ENCODE assay signal across 7 cellular contexts in the genomic region with DNA sequence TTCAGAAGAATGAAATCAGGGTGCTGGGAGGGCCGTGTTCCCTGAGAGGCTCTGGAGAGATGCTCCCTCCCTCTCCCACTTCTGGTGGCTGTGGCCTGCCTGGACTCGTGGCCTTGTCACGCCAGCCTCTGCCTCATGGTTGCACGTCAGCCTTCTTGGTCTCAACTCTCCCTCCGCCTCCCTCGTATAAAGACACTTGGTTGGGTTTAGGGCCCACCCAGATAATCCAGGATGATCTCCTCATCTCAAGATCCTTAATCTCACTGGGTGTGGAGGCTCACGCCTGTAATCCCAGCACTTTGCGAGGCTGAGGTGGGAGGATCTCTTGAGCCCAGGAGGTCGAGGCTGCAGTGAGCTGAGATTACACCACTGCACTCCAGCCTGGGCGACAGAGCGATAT. TPM values are rescaled to one million over a fixed set of nuclear protein-coding genes. Genes with fewer than 3 reads are reported as not detected.
DNase-seq lines count a peak whose midpoint lies in the region; ATAC-seq, FAIRE-seq and TF ChIP-seq lines count a peak whose summit lies in the region.
"Not testable (repeated sequence)": the region's sequence is repeated elsewhere in the genome, so short reads cannot be mapped to it uniquely, and the experiment has no call there.

No MANE protein-coding gene starts in this region.

- not testable (repeated sequence) for H3K4me1 Mint-ChIP-seq in glutamatergic neuron (ENCODE audit: low read depth, unreplicated experiment)

- H2BK5ac ChIP-seq in IMR-90 (ENCODE audit: low read depth, low read length, poor library complexity, severe bottlenecking); H1 (ENCODE audit: low read depth, low read length): not testable (repeated sequence)

- TF ChIP-seq CTCF in D721Med (IDR thresholded peaks at IDR 0.05; ENCODE audit: insufficient read depth, missing control alignments); IMR-90 (conservative IDR thresholded peaks at IDR 0.05; ENCODE audit: low read depth, low read length); WERI-Rb-1 (IDR thresholded peaks at IDR 0.05; ENCODE audit: low read depth, low read length); H1 (IDR thresholded peaks at IDR 0.05; ENCODE audit: control extremely low read depth in 1 of 3, insufficient read depth in 1 of 3, low read depth in 1 of 3, low read length in 3 of 3); glutamatergic neuron (IDR thresholded peaks at IDR 0.05; ENCODE audit: partially characterized antibody, unreplicated experiment); thyroid gland (IDR thresholded peaks at IDR 0.05): not testable (repeated sequence)

- not testable (repeated sequence) for H3K4me3 ChIP-seq in IMR-90 (ENCODE audit: insufficient read depth, low read depth, low read length); WERI-Rb-1 (ENCODE audit: low read depth, low read length); H1 (ENCODE audit: extremely low read depth in 1 of 4, insufficient read depth in 2 of 4, low read depth in 3 of 4, low read length in 4 of 4); thyroid gland (replicated peaks in 1 of 3)

- H3K23ac ChIP-seq in IMR-90 (ENCODE audit: low read depth, low read length); H1 (ENCODE audit: insufficient read length): not testable (repeated sequence)

- CTCF ChIA-PET in IMR-90 (lab: Yijun Ruan, JAX): not testable (repeated sequence)
- CTCF ChIA-PET in H1 (lab: Charles Lee; ENCODE audit: partially characterized antibody): interaction anchor here (1.0 kb wide), 1 partner anchor 98 kb away, joined by 4 read pairs; no protein-coding TSS in a partner anchor

- not testable (repeated sequence) for H3K56ac ChIP-seq in IMR-90 (ENCODE audit: extremely low read depth, insufficient read depth, low read length); H1 (replicated peaks; ENCODE audit: insufficient read length, low read depth, low read length)

- not testable (repeated sequence) for TF ChIP-seq RAD21 in IMR-90 (IDR thresholded peaks at IDR 0.05; ENCODE audit: low read length); H1 (IDR thresholded peaks at IDR 0.05 in 1 of 2, conservative IDR thresholded peaks at IDR 0.05 in 1 of 2; ENCODE audit: low read depth in 2 of 2, low read length in 2 of 2)

- H4K5ac ChIP-seq in IMR-90 (ENCODE audit: low read depth, low read length); H1 (ENCODE audit: insufficient read length, low read depth, low read length): not testable (repeated sequence)

- not testable (repeated sequence) for H3K27ac ChIP-seq in IMR-90 (ENCODE audit: insufficient read depth, low read length); WERI-Rb-1; H1 (ENCODE audit: low read depth, low read length)
- peak overlapping the region in 2 of 3 donors; percentile 39 to 80 for H3K27ac ChIP-seq in thyroid gland

- H3K79me2 ChIP-seq in H1 (ENCODE audit: control insufficient read depth in 1 of 2, insufficient read depth in 2 of 2, low read length in 2 of 2): not testable (repeated sequence)

- DNase-seq in D721Med (ENCODE audit: insufficient read length, low spot score): peak; percentile 60
- DNase-seq in IMR-90; H1 (ENCODE audit: low read depth in 1 of 2, low spot score in 2 of 2); glutamatergic neuron; thyroid gland: not testable (repeated sequence)
- DNase-seq in NCI-H82 treated with DMSO at 0.1 percent for 48 hours (lab: John Stamatoyannopoulos, UW; ENCODE audit: unreplicated experiment): peak; percentile 72
- peak; percentile 64 for DNase-seq in WERI-Rb-1

- not testable (repeated sequence) for H2BK15ac ChIP-seq in IMR-90 (ENCODE audit: low read depth, low read length)
- peak overlapping the region; percentile 88; the same call in 1 of the 2 replicates for H2BK15ac ChIP-seq in H1 (ENCODE audit: low read length)

- not testable (repeated sequence) for H4K91ac ChIP-seq in IMR-90 (ENCODE audit: insufficient read depth, low read depth, low read length); H1 (replicated peaks; ENCODE audit: insufficient read length, low read length)

- H3K27me3 Mint-ChIP-seq in glutamatergic neuron (ENCODE audit: unreplicated experiment): not testable (repeated sequence)

- TF ChIP-seq EP300 in H1 (IDR thresholded peaks at IDR 0.05; ENCODE audit: borderline replicate concordance in 1 of 2, low read depth in 2 of 2, low read length in 2 of 2): not testable (repeated sequence)

- H3K9me1 ChIP-seq in IMR-90 (ENCODE audit: insufficient read depth, low read length): not testable (repeated sequence)

- not testable (repeated sequence) for H3K4me2 ChIP-seq in IMR-90 (ENCODE audit: low read depth, low read length); H1 (ENCODE audit: insufficient read depth in 1 of 2, low read depth in 2 of 2, low read length in 2 of 2)

- H3K14ac ChIP-seq in IMR-90 (replicated peaks; ENCODE audit: low read depth, low read length); H1 (ENCODE audit: insufficient read length): not testable (repeated sequence)

- not testable (repeated sequence) for FAIRE-seq in D721Med (lab: Jason Lieb, UNC); H1 (lab: Jason Lieb, UNC)

- H3K4me1 ChIP-seq in IMR-90 (ENCODE audit: control insufficient read depth, insufficient read depth, low read length); H1 (replicated peaks in 1 of 4; ENCODE audit: control insufficient read depth in 3 of 4, insufficient read depth in 4 of 4, low read length in 3 of 4): not testable (repeated sequence)
- H3K4me1 ChIP-seq in thyroid gland: peaks cover 9 to 12% of the 10 kb centered on the region in 2 donors

- intact Hi-C loops in IMR-90 (cut with micrococcal nuclease); thyroid gland (cut with DNase I): not testable (repeated sequence)

- not testable (repeated sequence) for H2BK12ac ChIP-seq in H1 (ENCODE audit: low read depth, low read length)

- not testable (repeated sequence) for H2AK5ac ChIP-seq in IMR-90 (ENCODE audit: low read depth, low read length); H1 (ENCODE audit: low read depth, low read length)

- H2BK20ac ChIP-seq in IMR-90 (ENCODE audit: low read depth, low read length); H1 (ENCODE audit: low read length): not testable (repeated sequence)

- H3K18ac ChIP-seq in IMR-90 (ENCODE audit: low read depth, low read length); H1 (ENCODE audit: extremely low read depth, low read length): not testable (repeated sequence)

- not testable (repeated sequence) for H2AK9ac ChIP-seq in IMR-90 (replicated peaks; ENCODE audit: low read depth, low read length, poor library complexity)

- H3K27me3 ChIP-seq in IMR-90 (ENCODE audit: control insufficient read depth, insufficient read depth, low read length); WERI-Rb-1 (ENCODE audit: insufficient read depth, low read depth, severe bottlenecking); H1 (replicated peaks in 1 of 4; ENCODE audit: control insufficient read depth in 3 of 4, extremely low read depth in 1 of 4, insufficient read depth in 3 of 4, low read length in 3 of 4); thyroid gland: not testable (repeated sequence)

- H3K9ac ChIP-seq in IMR-90 (ENCODE audit: low read depth, low read length); H1 (replicated peaks in 1 of 4; ENCODE audit: extremely low read depth in 1 of 4, low read depth in 3 of 4, low read length in 3 of 4): not testable (repeated sequence)

- H4K8ac ChIP-seq in IMR-90 (ENCODE audit: low read depth in 2 of 2, low read length in 2 of 2); H1 (ENCODE audit: extremely low read depth, insufficient read depth, low read length): not testable (repeated sequence)

- 100% methylated on average over 1 of the region's 11 CpGs; no CpG with 5 or more reads in 1 of the 2 experiments for WGBS in IMR-90 (ENCODE audit: extremely low coverage in 2 of 2, insufficient read length in 1 of 2), 2 experiments
- WGBS in H1 (ENCODE audit: extremely low coverage in 1 of 2, insufficient coverage in 1 of 2, insufficient read length in 1 of 2, insufficient replicate concordance in 2 of 2, low coverage in 1 of 2, low lambda C conversion rate in 2 of 2, missing lambda C conversion rate in 1 of 2), 2 experiments: 93% methylated on average over 11 of the region's 11 CpGs; no CpG with 5 or more reads in 1 of the 2 experiments
- WGBS in thyroid gland, 2 donors: 89 to 93% methylated on average over 11 of the region's 11 CpGs

- BruUV-seq in IMR-90 (replicated peaks; lab: Mats Ljungman, UMichigan): not testable (repeated sequence)

- peaks cover 11% of the 10 kb centered on the region for H3K9me3 Mint-ChIP-seq in glutamatergic neuron (ENCODE audit: unreplicated experiment)

- H2AFZ ChIP-seq in IMR-90 (replicated peaks; ENCODE audit: low read length, poor library complexity): peak overlapping the region; percentile 49
- H2AFZ ChIP-seq in H1 (ENCODE audit: low read length): not testable (repeated sequence)

- not testable (repeated sequence) for H3K9me3 ChIP-seq in IMR-90 (ENCODE audit: control insufficient read depth, insufficient read depth, low read length); WERI-Rb-1 (ENCODE audit: severe bottlenecking); H1 (ENCODE audit: insufficient read depth in 2 of 2, low read depth in 1 of 2, low read length in 1 of 2); thyroid gland

- TF ChIP-seq POLR2A in IMR-90 (IDR thresholded peaks at IDR 0.05; ENCODE audit: low read depth, low read length); H1 (IDR thresholded peaks at IDR 0.05; ENCODE audit: control extremely low read depth in 1 of 2, low read depth in 2 of 2, low read length in 2 of 2); thyroid gland (IDR thresholded peaks at IDR 0.05): not testable (repeated sequence)

- in situ Hi-C loops in IMR-90 (cut with MboI; ENCODE audit: low sequenced_read_pairs): not testable (repeated sequence)

- POLR2A ChIA-PET in IMR-90 (lab: Charles Lee; ENCODE audit: unreplicated experiment): not testable (repeated sequence)
- POLR2A ChIA-PET in H1 (lab: Charles Lee; ENCODE audit: partially characterized antibody): interaction anchor here (1.1 kb wide), 2 partner anchors 14 to 43 kb away, joined by 3 read pairs; no protein-coding TSS in a partner anchor

- H4K20me1 ChIP-seq in IMR-90 (ENCODE audit: insufficient read depth, low read length); H1 (replicated peaks in 1 of 2; ENCODE audit: control insufficient read depth in 1 of 2, insufficient read depth in 2 of 2, low read length in 2 of 2): not testable (repeated sequence)

- not testable (repeated sequence) for H3K79me1 ChIP-seq in IMR-90 (ENCODE audit: low read depth in 1 of 2, low read length in 2 of 2); H1 (ENCODE audit: low read depth, low read length)

- H3K27ac Mint-ChIP-seq in glutamatergic neuron (ENCODE audit: unreplicated experiment): peak overlapping the region; percentile 38

- ATAC-seq in IMR-90 (ENCODE audit: low read depth): not testable (repeated sequence)

- not testable (repeated sequence) for H3K36me3 ChIP-seq in IMR-90 (ENCODE audit: control insufficient read depth, insufficient read depth, low read length); WERI-Rb-1; H1 (ENCODE audit: control insufficient read depth in 2 of 4, insufficient read depth in 4 of 4, low read length in 3 of 4); thyroid gland

- not testable (repeated sequence) for H2BK120ac ChIP-seq in IMR-90 (ENCODE audit: low read depth, low read length); H1 (replicated peaks; ENCODE audit: low read depth, low read length)

- dilution Hi-C loops in IMR-90 (cut with HindIII; ENCODE audit: low sequenced_read_pairs, unreplicated experiment): not testable (repeated sequence)

- not testable (repeated sequence) for H3K23me2 ChIP-seq in H1 (ENCODE audit: low read depth, low read length)

- H3K4ac ChIP-seq in IMR-90 (ENCODE audit: low read depth, low read length); H1 (replicated peaks; ENCODE audit: insufficient read length, low read depth, low read length): not testable (repeated sequence)

- not testable (repeated sequence) for H3K36me3 Mint-ChIP-seq in glutamatergic neuron (ENCODE audit: unreplicated experiment)

- H3K4me3 Mint-ChIP-seq in glutamatergic neuron (ENCODE audit: unreplicated experiment): not testable (repeated sequence)

RNA-seq across cellular contexts. Expression of gene TMEM11, which starts 13.3 kb away (rescaled TPM):
- 19.2 and 19.9 TPM in 2 replicates for total RNA-seq in IMR-90 (2012; rRNA removed)
- polyA plus RNA-seq in IMR-90 (2012; rRNA removed): 44.7 and 57.6 TPM in 2 replicates
- 38.0 and 64.3 TPM in 2 replicates for polyA plus RNA-seq in IMR-90 (2012; cell fraction: cytosol; rRNA removed)
- polyA plus RNA-seq in IMR-90 (2012; cell fraction: nucleus; rRNA removed; ENCODE audit: low replicate concordance): 17.1 and 33.2 TPM in 2 replicates
- 33.3 and 34.2 TPM in 2 replicates for total RNA-seq in H1 (2021; fragmentation: NEBNext Ultra II Directional; extraction: Animal tissue kit (Norgen Biotek cat#: 25700))
- 90.4 and 133 TPM in 2 replicates for polyA plus RNA-seq in H1 (2011; rRNA removed)
- polyA plus RNA-seq in H1 (2011; cell fraction: cytosol; rRNA removed): 66.8 TPM
- 70.3 TPM for polyA plus RNA-seq in H1 (2011; cell fraction: nucleus; rRNA removed)
- polyA plus RNA-seq in H1 (2012, experiment 1 of 2): 23.0 to 40.0 TPM (median 34.0 TPM) in 4 replicates
- 35.1 TPM for polyA plus RNA-seq in H1 (2012, experiment 2 of 2)
- 29.5 TPM for polyA plus RNA-seq in H1 (2013, experiment 1 of 2)
- polyA plus RNA-seq in H1 (2013, experiment 2 of 2): 29.8 TPM
- 35.5 and 44.9 TPM in 2 replicates for polyA minus RNA-seq in H1 (2011; rRNA and poly(A)+ RNA removed)
- polyA minus RNA-seq in H1 (2011; cell fraction: cytosol; rRNA and poly(A)+ RNA removed): 27.9 TPM
- polyA minus RNA-seq in H1 (2011; cell fraction: nucleus; rRNA and poly(A)+ RNA removed): 38.5 TPM
- total RNA-seq in glutamatergic neuron (ENCODE audit: unreplicated experiment): 26.0 TPM
- total RNA-seq in thyroid gland: 10 to 100 TPM; 20.7 to 35.7 (median 24.7) TPM

RNA-seq across cellular contexts. Expression of gene NATD1, which starts 25.9 kb away (rescaled TPM):
- total RNA-seq in IMR-90 (2012; rRNA removed) (0.56 and 0.90 TPM in 2 replicates), glutamatergic neuron (ENCODE audit: unreplicated experiment) (45.9 TPM), thyroid gland (10 to 100 TPM; 18.6 to 34.1 (median 21.2) TPM)
- polyA plus RNA-seq in IMR-90 (2012; rRNA removed) (4.1 and 4.3 TPM in 2 replicates), H1 (2011; rRNA removed) (5.4 and 8.8 TPM in 2 replicates)
- 2.2 and 5.3 TPM in 2 replicates for polyA plus RNA-seq in IMR-90 (2012; cell fraction: cytosol; rRNA removed)
- 4.7 and 7.3 TPM in 2 replicates for polyA plus RNA-seq in IMR-90 (2012; cell fraction: nucleus; rRNA removed; ENCODE audit: low replicate concordance)
- total RNA-seq in H1 (2021; fragmentation: NEBNext Ultra II Directional; extraction: Animal tissue kit (Norgen Biotek cat#: 25700)): 7.5 and 8.4 TPM in 2 replicates
- polyA plus RNA-seq in H1 (2011; cell fraction: cytosol; rRNA removed): 6.3 TPM
- 7.7 TPM for polyA plus RNA-seq in H1 (2011; cell fraction: nucleus; rRNA removed)
- 5.8 to 7.2 TPM (median 5.9 TPM) in 4 replicates for polyA plus RNA-seq in H1 (2012, experiment 1 of 2)
- polyA plus RNA-seq in H1 (2012, experiment 2 of 2): 5.1 TPM
- polyA plus RNA-seq in H1 (2013, experiment 1 of 2): 4.8 TPM
- 4.8 TPM for polyA plus RNA-seq in H1 (2013, experiment 2 of 2)
- polyA minus RNA-seq in H1 (2011; rRNA and poly(A)+ RNA removed): 4.7 and 6.3 TPM in 2 replicates
- 5.9 TPM for polyA minus RNA-seq in H1 (2011; cell fraction: cytosol; rRNA and poly(A)+ RNA removed)
- polyA minus RNA-seq in H1 (2011; cell fraction: nucleus; rRNA and poly(A)+ RNA removed): 5.7 TPM

RNA-seq across cellular contexts. Expression of gene MAP2K3, which starts 57.2 kb away (rescaled TPM):
- total RNA-seq in IMR-90 (2012; rRNA removed) (23.5 and 25.0 TPM in 2 replicates), glutamatergic neuron (ENCODE audit: unreplicated experiment) (38.0 TPM), thyroid gland (10 to 100 TPM; 15.5 to 23.4 (median 21.3) TPM)
- polyA plus RNA-seq in IMR-90 (2012; rRNA removed) (72.6 and 82.2 TPM in 2 replicates), H1 (2011; rRNA removed) (16.9 and 24.3 TPM in 2 replicates)
- 80.0 and 96.7 TPM in 2 replicates for polyA plus RNA-seq in IMR-90 (2012; cell fraction: cytosol; rRNA removed)
- 106 and 189 TPM in 2 replicates for polyA plus RNA-seq in IMR-90 (2012; cell fraction: nucleus; rRNA removed; ENCODE audit: low replicate concordance)
- total RNA-seq in H1 (2021; fragmentation: NEBNext Ultra II Directional; extraction: Animal tissue kit (Norgen Biotek cat#: 25700)): 32.4 and 33.5 TPM in 2 replicates
- polyA plus RNA-seq in H1 (2011; cell fraction: cytosol; rRNA removed): 15.7 TPM
- polyA plus RNA-seq in H1 (2011; cell fraction: nucleus; rRNA removed): 17.8 TPM
- polyA plus RNA-seq in H1 (2012, experiment 1 of 2): 17.6 to 31.6 TPM (median 28.7 TPM) in 4 replicates
- 29.4 TPM for polyA plus RNA-seq in H1 (2012, experiment 2 of 2)
- 19.3 TPM for polyA plus RNA-seq in H1 (2013, experiment 1 of 2)
- 20.9 TPM for polyA plus RNA-seq in H1 (2013, experiment 2 of 2)
- 8.4 and 10.1 TPM in 2 replicates for polyA minus RNA-seq in H1 (2011; rRNA and poly(A)+ RNA removed)
- 8.6 TPM for polyA minus RNA-seq in H1 (2011; cell fraction: cytosol; rRNA and poly(A)+ RNA removed)
- polyA minus RNA-seq in H1 (2011; cell fraction: nucleus; rRNA and poly(A)+ RNA removed): 13.8 TPM
